ENCODE assay signal across 15 cellular contexts in the genomic region with DNA sequence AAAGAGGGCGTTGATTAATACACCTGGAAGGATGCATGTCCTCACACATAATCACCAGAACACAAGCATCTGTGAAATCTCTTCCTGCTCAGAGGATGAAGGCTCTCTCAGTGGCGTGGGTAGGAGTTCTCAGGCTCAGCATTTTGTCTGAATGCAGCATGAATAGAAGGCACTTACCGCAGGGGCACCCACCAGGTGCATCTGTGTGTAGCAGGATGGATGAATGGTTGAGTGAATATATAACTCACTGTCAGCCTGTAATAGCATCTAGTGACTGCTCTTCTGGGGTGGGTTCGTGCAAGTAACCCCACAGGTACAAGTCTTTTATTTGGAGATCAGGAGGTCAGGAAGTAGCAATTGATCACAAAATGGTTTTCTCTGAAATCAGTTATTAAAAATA.
DNase-seq lines count a peak whose midpoint lies in the region; ATAC-seq lines count a peak whose summit lies in the region.
"Had no signal": no experiment of that assay in that cellular context is flagged by ENCODE, and none has a peak within 500 bp of the region (broad histone marks: within the 10 kb centered on the region; RNA-seq: fewer than 3 reads in every experiment).

No MANE protein-coding gene starts in this region.

- DNase-seq in NCI-H146 (lab: John Stamatoyannopoulos, UW) = peak; percentile 30
- no peak for DNase-seq in NCI-H146 treated with DMSO at 0.1 percent for 48 hours (lab: John Stamatoyannopoulos, UW; ENCODE audit: unreplicated experiment)
- peak; percentile 54 for DNase-seq in NAMALWA (ENCODE audit: low spot score)
- peak; percentile 37 for DNase-seq in germinal center (ENCODE audit: low spot score)
- no peak for DNase-seq in inferior parietal cortex (ENCODE audit: extremely low spot score)
- DNase-seq: 8988T; Calu3; CD8-positive, alpha-beta T cell; DND-41; H9; IMR-90 had no signal

- peak; percentile 71 for ATAC-seq in GM19438 (IDR thresholded peaks at IDR 0.05; ENCODE audit: low read depth, unreplicated experiment)
- ATAC-seq in HG03439 (IDR thresholded peaks at IDR 0.05; ENCODE audit: unreplicated experiment) = no peak
- no peak for ATAC-seq in HG02610 (IDR thresholded peaks at IDR 0.05; ENCODE audit: unreplicated experiment)
- ATAC-seq: CD8-positive, alpha-beta T cell; K562 had no signal

Comparison
In these comparisons a context has a peak if more than half of its experiments do, and no peak if none do; other contexts are left out.
1. DNase-seq: peak in NCI-H146 (single experiment), NAMALWA (single experiment) and germinal center (single experiment); none in NCI-H146 treated with DMSO at 0.1 percent for 48 hours (single experiment) and inferior parietal cortex (single experiment).